9 cellular contexts compared by ENCODE assay signal in the genomic region with DNA sequence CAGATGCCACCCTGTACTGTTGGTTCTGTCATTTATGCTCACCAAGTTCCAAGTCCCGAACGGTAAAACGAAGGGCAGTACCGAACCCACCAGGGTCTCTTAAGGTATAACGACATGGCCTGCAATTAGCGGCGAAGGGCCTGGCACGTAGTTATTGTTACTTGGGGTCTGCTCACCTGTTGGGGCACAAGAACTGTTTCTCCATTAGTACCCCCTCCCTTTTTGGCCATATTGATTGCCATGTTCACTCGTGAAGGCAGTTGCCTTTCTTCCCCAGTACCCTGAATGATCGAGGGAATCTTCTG. TPM values are rescaled to one million over a fixed set of nuclear protein-coding genes. Genes with fewer than 3 reads are reported as not detected.
DNase-seq lines count a peak whose midpoint lies in the region; ATAC-seq, FAIRE-seq and TF ChIP-seq lines count a peak whose summit lies in the region.
"Had no signal": no experiment of that assay in that cellular context is flagged by ENCODE, and none has a peak within 500 bp of the region (broad histone marks: within the 10 kb centered on the region; RNA-seq: fewer than 3 reads in every experiment).

No MANE protein-coding gene starts in this region.

- H3K36me3 ChIP-seq in NT2/D1 (ENCODE audit: insufficient read depth, insufficient read length, low read length) (peaks cover 12% of the 10 kb centered on the region), pancreas (no peaks in the 10 kb centered on the region)

- CTCF ChIA-PET in Calu3 (lab: Charles Lee) = interaction anchor here (0.6 kb wide), 2 partner anchors 110 to 848 kb away, joined by 3 read pairs; no protein-coding TSS in a partner anchor

- peak overlapping the region; percentile 94 for H3K9ac ChIP-seq in NT2/D1 (ENCODE audit: insufficient read length, low read depth)

- H3K27ac Mint-ChIP-seq in Calu3 (ENCODE audit: unreplicated experiment) = no peak overlapping the region

- peak overlapping the region; percentile 59 for H3K4me3 Mint-ChIP-seq in Calu3 (ENCODE audit: low read depth, unreplicated experiment)

- TSS peak; percentile 55 for BruUV-seq in Calu3 (replicated peaks; lab: Mats Ljungman, UMichigan)

- no peaks in the 10 kb centered on the region for H3K9me3 Mint-ChIP-seq in Calu3 (ENCODE audit: low read depth, unreplicated experiment)

- 42 to 49% methylated on average over 10 of the region's 10 CpGs for WGBS in pancreas, 2 donors

- FAIRE-seq in pancreas (lab: Jason Lieb, UNC) = no peak

- no peaks in the 10 kb centered on the region for H3K9me3 ChIP-seq in NT2/D1 (ENCODE audit: insufficient read depth, low read length)
- H3K9me3 ChIP-seq in pancreas = no peaks in the 10 kb centered on the region

- intact Hi-C loops in Calu3 (cut with micrococcal nuclease; ENCODE audit: unreplicated experiment) = no loop called here
- intact Hi-C loops in pancreas (cut with DNase I) = no loop called here

- H3K4me1 ChIP-seq in NT2/D1 (ENCODE audit: insufficient read depth, insufficient read length) (peaks cover 26% of the 10 kb centered on the region), pancreas (peaks cover 24 to 30% (median 27%) of the 10 kb centered on the region in 3 donors)

- ATAC-seq in pancreas (no peak), HG02571 (IDR thresholded peaks at IDR 0.05; ENCODE audit: unreplicated experiment) (no peak), GM21717 (IDR thresholded peaks at IDR 0.05; ENCODE audit: unreplicated experiment) (no peak), left lobe of liver (no peak)

- H3K36me3 Mint-ChIP-seq in Calu3 (ENCODE audit: insufficient read depth, unreplicated experiment) = peaks cover 32% of the 10 kb centered on the region

- H3K27me3 ChIP-seq in NT2/D1 (ENCODE audit: insufficient read depth, insufficient read length) = peaks cover 8% of the 10 kb centered on the region
- no peaks in the 10 kb centered on the region for H3K27me3 ChIP-seq in pancreas

- peak overlapping the region in 2 of 4 donors; percentile 95 to 99 for H3K27ac ChIP-seq in pancreas

- H3K4me3 ChIP-seq in NT2/D1 (ENCODE audit: insufficient read length, low read depth) = peak overlapping the region; percentile 71
- peak overlapping the region; percentile 68 for H3K4me3 ChIP-seq in epithelial cell of proximal tubule (ENCODE audit: low read depth, low read length)
- H3K4me3 ChIP-seq in pancreas = peak overlapping the region; percentile 18 to 88 (median 78)

- peaks cover 43% of the 10 kb centered on the region for H3K4me1 Mint-ChIP-seq in Calu3 (ENCODE audit: low read depth, unreplicated experiment)

- no peak for DNase-seq in Calu3
- no peak for DNase-seq in NT2/D1 (ENCODE audit: low read depth, low spot score)
- no peak for DNase-seq in epithelial cell of proximal tubule (ENCODE audit: low read depth)
- no peak for DNase-seq in pancreas
- no peak for DNase-seq in NOMO-1 treated with dmso at 0.1 percent for 144 hours (lab: John Stamatoyannopoulos, UW; ENCODE audit: unreplicated experiment)
- no peak for DNase-seq in left lobe of liver (ENCODE audit: low spot score)
- DNase-seq: NCI-H2171 had no signal

- TF ChIP-seq CTCF in Calu3 (IDR thresholded peaks at IDR 0.05; ENCODE audit: unreplicated experiment) = no peak
- TF ChIP-seq CTCF in epithelial cell of proximal tubule (conservative IDR thresholded peaks at IDR 0.05; ENCODE audit: low read depth, low read length) = no peak
- TF ChIP-seq CTCF in pancreas (IDR thresholded peaks at IDR 0.05) = no peak

- no peaks in the 10 kb centered on the region for H3K27me3 Mint-ChIP-seq in Calu3 (ENCODE audit: unreplicated experiment)

RNA-seq across cellular contexts. Expression of a gene that starts 0.4 kb away (rescaled TPM):
- 16.0 and 21.9 TPM in 2 replicates for total RNA-seq in Calu3 (2022)
- 1.7 and 2.5 TPM in 2 replicates for total RNA-seq in epithelial cell of proximal tubule
- total RNA-seq in pancreas = 10 to 100 TPM in 1 of 6 donors, 1 to 10 TPM in 5; 4.0 to 12.7 (median 6.2) TPM
- polyA plus RNA-seq in pancreas = 10 to 100 TPM; 15.5 to 18.8 TPM
- 23.2 TPM for total RNA-seq in left lobe of liver

RNA-seq across cellular contexts. Expression of a gene that starts 0.6 kb away (rescaled TPM):
- total RNA-seq in Calu3 (2022) = 24.9 and 28.5 TPM in 2 replicates
- total RNA-seq in epithelial cell of proximal tubule = 4.5 and 9.2 TPM in 2 replicates
- total RNA-seq in pancreas = 10 to 100 TPM; 15.9 to 28.2 (median 19.0) TPM
- 10 to 100 TPM in 1 of 2 donors, 1 to 10 TPM in 1; 9.3 to 11.9 TPM for polyA plus RNA-seq in pancreas
- 44.7 TPM for total RNA-seq in left lobe of liver

RNA-seq across cellular contexts. Expression of a gene that starts 35.1 kb away (rescaled TPM):
- total RNA-seq in Calu3 (2022) (21.5 and 28.1 TPM in 2 replicates), epithelial cell of proximal tubule (22.9 and 23.2 TPM in 2 replicates), pancreas (10 to 100 TPM in 5 of 6 donors, 1 to 10 TPM in 1; 9.5 to 19.2 (median 14.5) TPM), left lobe of liver (9.9 TPM)
- polyA plus RNA-seq in pancreas = 10 to 100 TPM; 12.2 to 12.5 TPM

RNA-seq across cellular contexts. Expression of a gene that starts 44.9 kb away (rescaled TPM):
- 47.4 and 52.0 TPM in 2 replicates for total RNA-seq in Calu3 (2022)
- total RNA-seq in epithelial cell of proximal tubule = 49.9 and 55.7 TPM in 2 replicates
- 10 to 100 TPM; 16.0 to 31.8 (median 25.9) TPM for total RNA-seq in pancreas
- polyA plus RNA-seq in pancreas = 10 to 100 TPM; 48.3 to 63.6 TPM
- total RNA-seq in left lobe of liver = 30.3 TPM
